1 cellular context compared by ENCODE assay signal in the genomic region with DNA sequence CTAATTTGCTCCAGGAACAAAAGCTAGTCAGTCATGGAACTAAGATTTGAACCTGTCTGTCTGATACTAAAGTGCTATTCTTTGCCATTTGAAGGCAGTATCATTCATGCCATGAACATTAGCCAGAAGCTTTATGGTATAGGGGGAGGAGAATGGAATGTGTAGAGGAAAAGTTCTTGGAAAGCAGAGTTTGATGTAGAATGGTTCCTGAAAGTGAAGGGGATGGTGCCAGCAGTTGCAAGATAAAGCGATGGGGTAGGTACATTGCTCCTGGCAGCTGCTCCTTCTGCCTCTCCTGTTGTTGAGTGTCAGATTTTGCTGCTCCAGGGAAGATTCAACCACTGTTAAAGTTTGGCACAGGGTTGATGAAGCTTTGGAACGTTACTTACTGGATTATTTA.
TF ChIP-seq lines count a peak whose summit lies in the region.

No MANE protein-coding gene starts in this region.

TF ChIP-seq in endothelial cell of umbilical vein, 7 proteins besides CTCF, POLR2A, EP300 and RAD21:
- no peak for TF ChIP-seq GATA2 (IDR thresholded peaks at IDR 0.05; ENCODE audit: insufficient read depth, insufficient read length, low read depth, low read length)
- no peak for TF ChIP-seq JUN (IDR thresholded peaks at IDR 0.05; ENCODE audit: borderline replicate concordance, insufficient read depth, insufficient read length, low read depth)
- TF ChIP-seq MYC (IDR thresholded peaks at IDR 0.05; ENCODE audit: low read depth, low read length), result no peak
- TF ChIP-seq FOS (IDR thresholded peaks at IDR 0.05; ENCODE audit: borderline replicate concordance, insufficient read depth, low read length), result no peak
- no peak for TF ChIP-seq EZH2 (IDR thresholded peaks at IDR 0.05; ENCODE audit: borderline replicate concordance, low read depth, low read length, severe bottlenecking)
- TF ChIP-seq, protein P1, sequence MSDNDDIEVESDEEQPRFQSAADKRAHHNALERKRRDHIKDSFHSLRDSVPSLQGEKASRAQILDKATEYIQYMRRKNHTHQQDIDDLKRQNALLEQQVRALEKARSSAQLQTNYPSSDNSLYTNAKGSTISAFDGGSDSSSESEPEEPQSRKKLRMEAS (IDR thresholded peaks at IDR 0.05; ENCODE audit: insufficient read depth, insufficient read length), result no peak
- no peak for TF ChIP-seq POLR2AphosphoS5 (IDR thresholded peaks at IDR 0.05; ENCODE audit: insufficient read depth, low read depth, low read length)
